8 cellular contexts compared by ENCODE assay signal in the genomic region with DNA sequence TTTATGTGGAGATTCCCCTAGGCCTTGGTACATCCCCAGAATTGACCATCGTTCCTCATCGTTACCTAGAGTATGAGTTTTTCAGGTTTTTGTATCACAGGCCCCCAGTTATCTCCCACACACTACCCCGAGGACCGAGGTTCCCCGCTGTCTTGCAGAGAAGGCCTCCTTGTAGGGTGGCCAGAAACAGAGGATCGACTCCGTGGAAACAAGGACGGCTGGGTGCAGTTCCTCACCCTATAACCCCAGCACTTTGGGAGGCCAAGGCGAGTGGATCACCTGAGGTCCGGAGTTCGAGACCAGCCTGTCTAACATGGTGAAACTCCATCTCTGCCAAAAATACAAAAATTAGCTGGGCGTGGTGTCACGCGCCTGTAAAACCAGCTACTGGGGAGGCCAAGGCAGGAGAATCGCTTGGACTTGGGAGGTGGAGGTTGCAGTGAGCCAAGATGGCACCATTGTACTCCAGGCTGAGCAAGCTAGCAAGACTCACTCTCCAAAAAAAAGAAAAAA. TPM values are rescaled to one million over a fixed set of nuclear protein-coding genes. Genes with fewer than 3 reads are reported as not detected.
A peak's percentile ranks its signal among the peaks of the same experiment; 100 is the strongest.
DNase-seq lines count a peak whose midpoint lies in the region; ATAC-seq, FAIRE-seq and TF ChIP-seq lines count a peak whose summit lies in the region.

No MANE protein-coding gene starts in this region.

- H2AK5ac ChIP-seq in IMR-90 (ENCODE audit: low read depth, low read length), result peak overlapping the region; percentile 98

- dilution Hi-C loops in IMR-90 (cut with HindIII; ENCODE audit: low sequenced_read_pairs, unreplicated experiment), result no loop called here

- peak overlapping the region; percentile 95 for H3K4ac ChIP-seq in IMR-90 (ENCODE audit: low read depth, low read length)

- H2BK15ac ChIP-seq in IMR-90 (ENCODE audit: low read depth, low read length), result peak overlapping the region; percentile 31; the same call in 1 of the 3 replicates

- TF ChIP-seq RAD21 in A549 (conservative IDR thresholded peaks at IDR 0.05 in 1 of 2, IDR thresholded peaks at IDR 0.05 in 1 of 2), result no peak
- TF ChIP-seq RAD21 in IMR-90 (IDR thresholded peaks at IDR 0.05; ENCODE audit: low read length), result no peak

- H3K9ac ChIP-seq in IMR-90 (ENCODE audit: low read depth, low read length) (peak overlapping the region; percentile 77), mucosa of stomach (ENCODE audit: low read length) (peak overlapping the region; percentile 75)

- peak overlapping the region; percentile 95 to 98 for H3K27ac ChIP-seq in A549
- H3K27ac ChIP-seq in IMR-90 (ENCODE audit: insufficient read depth, low read length), result peak overlapping the region; percentile 76
- H3K27ac ChIP-seq in caudate nucleus (ENCODE audit: low read depth, low read length), result peak overlapping the region; percentile 88

- peaks cover 15% of the 10 kb centered on the region; the same call in 1 of the 3 replicates for H3K4me1 ChIP-seq in A549
- peaks cover 10% of the 10 kb centered on the region for H3K4me1 ChIP-seq in IMR-90 (ENCODE audit: control insufficient read depth, insufficient read depth, low read length)
- H3K4me1 ChIP-seq in mucosa of stomach (ENCODE audit: control insufficient read depth, insufficient read depth, low read length), result peaks cover 47% of the 10 kb centered on the region

- peak overlapping the region; percentile 87 for H3K56ac ChIP-seq in IMR-90 (ENCODE audit: extremely low read depth, insufficient read depth, low read length)

- TF ChIP-seq EP300 in A549 (IDR thresholded peaks at IDR 0.05), result no peak

- CTCF ChIA-PET in A549 (lab: Yijun Ruan, JAX) (interaction anchor here (1.0 kb wide), 1 partner anchor 9 kb away, joined by 3 read pairs; no protein-coding TSS in a partner anchor), IMR-90 (lab: Yijun Ruan, JAX) (interaction anchor here (0.6 kb wide), 1 partner anchor 10 kb away, joined by 3 read pairs; no protein-coding TSS in a partner anchor)

- peak overlapping the region; percentile 90 to 99 for H4K8ac ChIP-seq in IMR-90 (ENCODE audit: low read depth in 2 of 2, low read length in 2 of 2)

- peaks cover 17 to 48% of the 10 kb centered on the region in 2 experiments for H3K79me1 ChIP-seq in IMR-90 (ENCODE audit: low read depth in 1 of 2, low read length in 2 of 2)

- H3K14ac ChIP-seq in IMR-90 (replicated peaks; ENCODE audit: low read depth, low read length), result peak overlapping the region; percentile 91

- in situ Hi-C loops in IMR-90 (cut with MboI; ENCODE audit: low sequenced_read_pairs), result no loop called here

- peak overlapping the region; percentile 85 for H4K91ac ChIP-seq in IMR-90 (ENCODE audit: insufficient read depth, low read depth, low read length)

- peak overlapping the region; percentile 65 for H3K4me3 ChIP-seq in A549
- H3K4me3 ChIP-seq in IMR-90 (ENCODE audit: insufficient read depth, low read depth, low read length), result peak overlapping the region; percentile 62
- peak overlapping the region; percentile 63 for H3K4me3 ChIP-seq in mucosa of stomach (ENCODE audit: low read length)

- H3K27me3 ChIP-seq in IMR-90 (ENCODE audit: control insufficient read depth, insufficient read depth, low read length) (no peaks in the 10 kb centered on the region), mucosa of stomach (ENCODE audit: control insufficient read depth, insufficient read depth, low read length) (no peaks in the 10 kb centered on the region)

- peak overlapping the region; percentile 100 for H2AK9ac ChIP-seq in IMR-90 (replicated peaks; ENCODE audit: low read depth, low read length, poor library complexity)

- H2BK120ac ChIP-seq in IMR-90 (ENCODE audit: low read depth, low read length), result peak overlapping the region; percentile 24; the same call in 1 of the 2 replicates

- peaks cover 2% of the 10 kb centered on the region; the same call in 1 of the 2 replicates for H3K36me3 ChIP-seq in IMR-90 (ENCODE audit: control insufficient read depth, insufficient read depth, low read length)
- no peaks in the 10 kb centered on the region for H3K36me3 ChIP-seq in mucosa of stomach (ENCODE audit: control insufficient read depth, insufficient read depth, low read length)

- FAIRE-seq in A549 (lab: Jason Lieb, UNC), result no peak

- peak overlapping the region; percentile 76 for H2BK5ac ChIP-seq in IMR-90 (ENCODE audit: low read depth, low read length, poor library complexity, severe bottlenecking)

- no peak for TF ChIP-seq POLR2A in A549 (IDR thresholded peaks at IDR 0.05; ENCODE audit: low read length)
- no peak for TF ChIP-seq POLR2A in IMR-90 (IDR thresholded peaks at IDR 0.05; ENCODE audit: low read depth, low read length)

- peaks cover 13% of the 10 kb centered on the region; the same call in 1 of the 2 replicates for H3K9me1 ChIP-seq in IMR-90 (ENCODE audit: insufficient read depth, low read length)

- POLR2A ChIA-PET in A549 (lab: Yijun Ruan, JAX) (interaction anchor here (1.0 kb wide), 1 partner anchor 8 kb away, joined by 3 read pairs; no protein-coding TSS in a partner anchor), IMR-90 (lab: Charles Lee; ENCODE audit: unreplicated experiment) (interaction anchor here (1.0 kb wide), 1 partner anchor 41 kb away, joined by 3 read pairs; no protein-coding TSS in a partner anchor)

- H2BK20ac ChIP-seq in IMR-90 (ENCODE audit: low read depth, low read length), result 0 out of 2 replicates have a peak overlapping the region, but pooled peaks have one; percentile 3

- peak overlapping the region; percentile 87 for H4K5ac ChIP-seq in IMR-90 (ENCODE audit: low read depth, low read length)

- H3K4me2 ChIP-seq in A549 (peak overlapping the region; percentile 96), IMR-90 (ENCODE audit: low read depth, low read length) (peak overlapping the region; percentile 87)

- H3K23ac ChIP-seq in IMR-90 (ENCODE audit: low read depth, low read length), result peak overlapping the region; percentile 70

- H3K18ac ChIP-seq in IMR-90 (ENCODE audit: low read depth, low read length), result peak overlapping the region; percentile 25

- peak overlapping the region; percentile 97 for H2AFZ ChIP-seq in IMR-90 (replicated peaks; ENCODE audit: low read length, poor library complexity)

- H4K20me1 ChIP-seq in IMR-90 (ENCODE audit: insufficient read depth, low read length), result peaks cover 27% of the 10 kb centered on the region

- DNase-seq in A549 (ENCODE audit: low read depth in 1 of 2, low spot score in 1 of 2) (no peak), IMR-90 (no peak), caudate nucleus (lab: John Stamatoyannopoulos, UW) (no peak), cortex of kidney (lab: John Stamatoyannopoulos, UW) (no peak), AML-193 (lab: John Stamatoyannopoulos, UW) (no peak), activated gamma-delta T cell (lab: John Stamatoyannopoulos, UW) (no peak)

- ATAC-seq in A549, result no peak
- no peak for ATAC-seq in IMR-90 (ENCODE audit: low read depth)
- ATAC-seq in GM21447 (IDR thresholded peaks at IDR 0.05; ENCODE audit: unreplicated experiment), result no peak

- 64% methylated on average over 14 of the region's 15 CpGs for WGBS in A549 (ENCODE audit: missing lambda C conversion rate)
- WGBS in IMR-90 (ENCODE audit: extremely low coverage in 2 of 2, insufficient read length in 1 of 2), 2 experiments, result 70% methylated on average over 2 of the region's 15 CpGs; no CpG with 5 or more reads in 1 of the 2 experiments

- H3K9me3 ChIP-seq in A549, result no peaks in the 10 kb centered on the region
- no peaks in the 10 kb centered on the region for H3K9me3 ChIP-seq in IMR-90 (ENCODE audit: control insufficient read depth, insufficient read depth, low read length)
- no peaks in the 10 kb centered on the region for H3K9me3 ChIP-seq in mucosa of stomach (ENCODE audit: control insufficient read depth, low read length)

- TF ChIP-seq CTCF in A549 (IDR thresholded peaks at IDR 0.05) (no peak), IMR-90 (conservative IDR thresholded peaks at IDR 0.05; ENCODE audit: low read depth, low read length) (no peak)

- intact Hi-C loops in IMR-90 (cut with micrococcal nuclease), result loop anchor here (1.0 kb wide), 2 partner anchors 21 to 42 kb away; partner anchors contain the start of gene ABHD17A

- no TSS peak for BruUV-seq in IMR-90 (replicated peaks; lab: Mats Ljungman, UMichigan)

RNA-seq across cellular contexts. Expression of gene ADAT3, which starts 0.7 kb away (rescaled TPM):
- polyA plus RNA-seq in A549 (2011; rRNA removed) (0.65 and 0.66 TPM in 2 replicates), A549 (2017; fragmentation: RNase III; extraction: RNeasy Plus Mini Kit Qiagen cat#74134 plus additional on column Dnase treatment) (4.2 to 5.6 TPM (median 5.3 TPM) in 3 replicates), IMR-90 (2012; rRNA removed) (2.8 and 3.6 TPM in 2 replicates)
- 4.3 and 7.9 TPM in 2 replicates for polyA plus RNA-seq in A549 (2012; cell fraction: cytosol; rRNA removed)
- 9.1 and 18.1 TPM in 2 replicates for polyA plus RNA-seq in A549 (2012; cell fraction: nucleus; rRNA removed)
- polyA minus RNA-seq in A549 (2011; rRNA and poly(A)+ RNA removed), result 0.58 and 1.3 TPM in 2 replicates
- 0.28 and 0.36 TPM in 2 replicates for total RNA-seq in IMR-90 (2012; rRNA removed)
- 2.5 and 5.0 TPM in 2 replicates for polyA plus RNA-seq in IMR-90 (2012; cell fraction: cytosol; rRNA removed)
- polyA plus RNA-seq in IMR-90 (2012; cell fraction: nucleus; rRNA removed; ENCODE audit: low replicate concordance), result 4.0 and 16.1 TPM in 2 replicates

RNA-seq across cellular contexts. Expression of gene SCAMP4, which starts 0.7 kb away (rescaled TPM):
- polyA plus RNA-seq in A549 (2011; rRNA removed) (7.6 and 11.9 TPM in 2 replicates), A549 (2017; fragmentation: RNase III; extraction: RNeasy Plus Mini Kit Qiagen cat#74134 plus additional on column Dnase treatment) (60.9 to 63.4 TPM (median 63.0 TPM) in 3 replicates), IMR-90 (2012; rRNA removed) (24.0 and 28.1 TPM in 2 replicates)
- polyA plus RNA-seq in A549 (2012; cell fraction: cytosol; rRNA removed), result 30.6 and 45.0 TPM in 2 replicates
- polyA plus RNA-seq in A549 (2012; cell fraction: nucleus; rRNA removed), result 52.5 and 89.2 TPM in 2 replicates
- 7.4 and 13.4 TPM in 2 replicates for polyA minus RNA-seq in A549 (2011; rRNA and poly(A)+ RNA removed)
- 10.8 and 16.1 TPM in 2 replicates for total RNA-seq in IMR-90 (2012; rRNA removed)
- polyA plus RNA-seq in IMR-90 (2012; cell fraction: cytosol; rRNA removed), result 24.9 and 55.9 TPM in 2 replicates
- 46.2 and 111 TPM in 2 replicates for polyA plus RNA-seq in IMR-90 (2012; cell fraction: nucleus; rRNA removed; ENCODE audit: low replicate concordance)

RNA-seq across cellular contexts. Expression of gene ABHD17A, which starts 20.6 kb away (rescaled TPM):
- polyA plus RNA-seq in A549 (2011; rRNA removed) (12.8 and 14.8 TPM in 2 replicates), A549 (2017; fragmentation: RNase III; extraction: RNeasy Plus Mini Kit Qiagen cat#74134 plus additional on column Dnase treatment) (20.9 to 23.1 TPM (median 21.7 TPM) in 3 replicates), IMR-90 (2012; rRNA removed) (76.2 and 111 TPM in 2 replicates)
- 38.5 and 63.7 TPM in 2 replicates for polyA plus RNA-seq in A549 (2012; cell fraction: cytosol; rRNA removed)
- polyA plus RNA-seq in A549 (2012; cell fraction: nucleus; rRNA removed), result 70.9 and 111 TPM in 2 replicates
- 4.3 and 5.5 TPM in 2 replicates for polyA minus RNA-seq in A549 (2011; rRNA and poly(A)+ RNA removed)
- 31.9 and 37.8 TPM in 2 replicates for total RNA-seq in IMR-90 (2012; rRNA removed)
- polyA plus RNA-seq in IMR-90 (2012; cell fraction: cytosol; rRNA removed), result 52.5 and 129 TPM in 2 replicates
- polyA plus RNA-seq in IMR-90 (2012; cell fraction: nucleus; rRNA removed; ENCODE audit: low replicate concordance), result 86.9 and 244 TPM in 2 replicates

RNA-seq across cellular contexts. Expression of gene CSNK1G2, which starts 35.1 kb away (rescaled TPM):
- polyA plus RNA-seq in A549 (2011; rRNA removed), result 14.4 and 15.5 TPM in 2 replicates
- polyA plus RNA-seq in A549 (2012; cell fraction: cytosol; rRNA removed), result 77.4 and 94.1 TPM in 2 replicates
- polyA plus RNA-seq in A549 (2012; cell fraction: nucleus; rRNA removed), result 332 and 422 TPM in 2 replicates
- polyA plus RNA-seq in A549 (2017; fragmentation: RNase III; extraction: RNeasy Plus Mini Kit Qiagen cat#74134 plus additional on column Dnase treatment), result 36.9 to 43.7 TPM (median 42.0 TPM) in 3 replicates
- polyA minus RNA-seq in A549 (2011; rRNA and poly(A)+ RNA removed), result 14.2 and 24.8 TPM in 2 replicates
- 35.6 and 38.0 TPM in 2 replicates for total RNA-seq in IMR-90 (2012; rRNA removed)
- polyA plus RNA-seq in IMR-90 (2012; rRNA removed), result 96.3 and 124 TPM in 2 replicates
- 41.7 and 73.8 TPM in 2 replicates for polyA plus RNA-seq in IMR-90 (2012; cell fraction: cytosol; rRNA removed)
- 374 and 949 TPM in 2 replicates for polyA plus RNA-seq in IMR-90 (2012; cell fraction: nucleus; rRNA removed; ENCODE audit: low replicate concordance)

RNA-seq across cellular contexts. Expression of gene KLF16, which starts 42.5 kb away (rescaled TPM):
- 4.1 and 5.8 TPM in 2 replicates for polyA plus RNA-seq in A549 (2011; rRNA removed)
- 22.9 and 43.9 TPM in 2 replicates for polyA plus RNA-seq in A549 (2012; cell fraction: cytosol; rRNA removed)
- polyA plus RNA-seq in A549 (2012; cell fraction: nucleus; rRNA removed), result 36.5 and 74.1 TPM in 2 replicates
- 23.9 to 28.0 TPM (median 25.7 TPM) in 3 replicates for polyA plus RNA-seq in A549 (2017; fragmentation: RNase III; extraction: RNeasy Plus Mini Kit Qiagen cat#74134 plus additional on column Dnase treatment)
- 2.7 and 4.3 TPM in 2 replicates for polyA minus RNA-seq in A549 (2011; rRNA and poly(A)+ RNA removed)
- total RNA-seq in IMR-90 (2012; rRNA removed), result 0.90 and 1.7 TPM in 2 replicates
- polyA plus RNA-seq in IMR-90 (2012; rRNA removed), result 13.1 and 31.4 TPM in 2 replicates
- polyA plus RNA-seq in IMR-90 (2012; cell fraction: cytosol; rRNA removed), result 14.5 and 19.8 TPM in 2 replicates
- 18.0 and 29.0 TPM in 2 replicates for polyA plus RNA-seq in IMR-90 (2012; cell fraction: nucleus; rRNA removed; ENCODE audit: low replicate concordance)
